11 cellular contexts compared by ENCODE assay signal in genomic region chr9:27535701-27536118, GRCh38. TPM values are rescaled to one million over a fixed set of nuclear protein-coding genes. Genes with fewer than 3 reads are reported as not detected.
DNase-seq lines count a peak whose midpoint lies in the region; ATAC-seq and TF ChIP-seq lines count a peak whose summit lies in the region.
"Had no signal": no experiment of that assay in that cellular context is flagged by ENCODE, and none has a peak within 500 bp of the region (broad histone marks: within the 10 kb centered on the region; RNA-seq: fewer than 3 reads in every experiment).

No MANE protein-coding gene starts in this region.

- no peaks in the 10 kb centered on the region for H3K36me3 Mint-ChIP-seq in nephron (ENCODE audit: low read depth)

- H3K4me1 ChIP-seq in heart right ventricle, result peaks cover 5 to 32% (median 20%) of the 10 kb centered on the region in 9 donors

- no peaks in the 10 kb centered on the region for H3K9me3 ChIP-seq in heart right ventricle
- H3K9me3 ChIP-seq: tibial nerve had no signal

- H3K9me3 Mint-ChIP-seq in nephron, result no peaks in the 10 kb centered on the region

- WGBS in heart right ventricle, 2 donors, result 77 to 82% methylated on average over 3 of the region's 3 CpGs

- intact Hi-C loops in heart right ventricle (cut with DNase I), result no loop called here
- intact Hi-C loops in posterior vena cava (cut with DNase I), result no loop called here

- no peak overlapping the region for H3K4me3 ChIP-seq in heart right ventricle
- H3K4me3 ChIP-seq: tibial nerve had no signal

- no peak overlapping the region for H3K27ac ChIP-seq in heart right ventricle

- H3K4me3 Mint-ChIP-seq in nephron, result no peak overlapping the region

- peak in 29 of 56 donors; percentile 4 to 77 (median 35) for DNase-seq in amygdala (lab: John Stamatoyannopoulos, UW)
- no peak for DNase-seq in heart right ventricle
- DNase-seq in NCI-H2107 treated with DMSO at 0.1 percent for 48 hours (lab: John Stamatoyannopoulos, UW; ENCODE audit: unreplicated experiment), result no peak
- no peak for DNase-seq in posterior vena cava (ENCODE audit: low spot score)
- no peak for DNase-seq in OCI-M2 (lab: John Stamatoyannopoulos, UW; ENCODE audit: unreplicated experiment)
- DNase-seq: NCI-H446 treated with DMSO at 0.1 percent for 48 hours had no signal

- H3K27me3 ChIP-seq in heart right ventricle, result no peaks in the 10 kb centered on the region
- H3K27me3 ChIP-seq: tibial nerve had no signal

- no peaks in the 10 kb centered on the region for H3K27me3 Mint-ChIP-seq in nephron (ENCODE audit: low read depth)

- H3K4me1 Mint-ChIP-seq in nephron, result peaks cover 68% of the 10 kb centered on the region

- peaks cover 0 to 20% (median 0%) of the 10 kb centered on the region in 9 donors for H3K36me3 ChIP-seq in heart right ventricle

- TF ChIP-seq CTCF in nephron (IDR thresholded peaks at IDR 0.05; ENCODE audit: unreplicated experiment in 3 of 3) (no peak), heart right ventricle (IDR thresholded peaks at IDR 0.05) (no peak)

- H3K27ac Mint-ChIP-seq in nephron, result peak overlapping the region in 2 of 3 experiments; percentile 5 to 70

- ATAC-seq in GM18858 (IDR thresholded peaks at IDR 0.05; ENCODE audit: unreplicated experiment) (peak; percentile 35), HG02884 (IDR thresholded peaks at IDR 0.05; ENCODE audit: unreplicated experiment) (peak; percentile 61), heart right ventricle (no peak)

RNA-seq across cellular contexts. Expression of gene MOB3B, which starts 6.1 kb away (rescaled TPM):
- total RNA-seq in heart right ventricle (1 to 10 TPM in 9 of 10 donors, under 1 TPM in 1; 0.86 to 2.3 (median 1.4) TPM), posterior vena cava (1 to 10 TPM; 3.2 to 4.0 TPM)
- under 1 TPM; 0.39 to 0.95 TPM for polyA plus RNA-seq in heart right ventricle

RNA-seq across cellular contexts. Expression of gene IFNK, which starts 11.6 kb away (rescaled TPM):
- total RNA-seq in heart right ventricle (not detected), posterior vena cava (not detected)
- polyA plus RNA-seq in heart right ventricle, result not detected
- total RNA-seq: tibial nerve had no signal
- polyA plus RNA-seq: esophagus had no signal

RNA-seq across cellular contexts. Expression of gene C9orf72, which starts 37.6 kb away (rescaled TPM):
- total RNA-seq in heart right ventricle (10 to 100 TPM; 12.4 to 22.0 (median 15.9) TPM), posterior vena cava (10 to 100 TPM; 16.6 to 19.1 TPM)
- polyA plus RNA-seq in heart right ventricle, result 10 to 100 TPM in 1 of 2 donors, 1 to 10 TPM in 1; 4.9 to 16.4 TPM

Comparison
In these comparisons a context has a peak if more than half of its experiments do, and no peak if none do; other contexts are left out.
1. ATAC-seq: peak in GM18858 (single experiment) and HG02884 (single experiment); none in heart right ventricle (0 of 8).
2. DNase-seq: peak in amygdala (29 of 56); none in heart right ventricle (0 of 2), NCI-H2107 treated with DMSO at 0.1 percent for 48 hours (single experiment), posterior vena cava (single experiment) and OCI-M2 (single experiment).